Comparison of ENCODE assay signal across 15 cellular contexts in the genomic region with DNA sequence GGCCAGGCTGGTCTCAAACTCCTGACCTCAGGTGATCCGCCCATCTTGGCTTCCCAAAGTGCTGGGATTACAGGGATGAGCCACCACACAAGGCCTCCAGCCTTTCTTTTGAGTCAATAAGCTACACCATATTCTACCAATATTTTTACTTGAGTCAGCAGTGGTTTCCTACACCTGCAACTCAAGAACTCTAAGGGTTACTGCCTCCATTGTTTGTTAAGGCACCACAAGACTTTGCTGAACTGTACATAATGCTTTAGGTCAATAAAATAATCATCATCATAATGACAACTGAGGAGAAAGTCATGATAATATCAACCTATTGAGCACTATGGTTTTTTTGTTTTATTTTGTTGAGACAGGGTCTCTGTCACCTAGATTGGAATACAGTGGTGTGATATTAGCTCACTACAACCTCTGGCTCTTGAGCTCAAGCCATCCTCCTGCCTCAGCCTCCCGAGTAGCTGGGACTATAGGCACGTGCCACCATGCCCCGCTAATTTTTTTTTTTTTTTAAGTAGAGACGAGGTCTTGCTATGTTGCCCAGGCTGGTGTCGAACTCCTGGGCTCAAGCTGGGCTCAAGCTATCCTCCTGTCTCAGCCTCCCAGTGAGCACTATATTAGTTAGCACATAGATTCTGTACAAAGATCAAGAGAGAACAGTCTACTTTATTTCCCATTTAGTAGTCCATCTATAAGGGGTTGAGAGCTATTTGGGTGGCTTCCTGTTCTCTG. TPM values are rescaled to one million over a fixed set of nuclear protein-coding genes. Genes with fewer than 3 reads are reported as not detected.
DNase-seq lines count a peak whose midpoint lies in the region; ATAC-seq, FAIRE-seq and TF ChIP-seq lines count a peak whose summit lies in the region.
"Had no signal": no experiment of that assay in that cellular context is flagged by ENCODE, and none has a peak within 500 bp of the region (broad histone marks: within the 10 kb centered on the region; RNA-seq: fewer than 3 reads in every experiment).

No MANE protein-coding gene starts in this region.

- H3K4me1 ChIP-seq in Loucy (ENCODE audit: insufficient read depth, low read length, poor library complexity, severe bottlenecking) (no peaks in the 10 kb centered on the region), K562 (replicated peaks in 1 of 2; ENCODE audit: control insufficient read depth in 2 of 2, insufficient read depth in 2 of 2, low read length in 2 of 2) (peaks cover 4 to 19% of the 10 kb centered on the region in 2 experiments; a peak in 4 of 5 replicates), gastrocnemius medialis (peaks cover 0 to 3% of the 10 kb centered on the region in 2 donors)
- H3K4me1 ChIP-seq: gastroesophageal sphincter, sigmoid colon, thyroid gland had no signal

- H4K20me1 ChIP-seq in Loucy (ENCODE audit: insufficient read depth, low read length, poor library complexity, severe bottlenecking) (no peaks in the 10 kb centered on the region), K562 (replicated peaks; ENCODE audit: control insufficient read depth, insufficient read depth, low read length) (no peaks in the 10 kb centered on the region)

- no peaks in the 10 kb centered on the region for H3K27me3 Mint-ChIP-seq in T-helper 1 cell treated with Interleukin-12 subunit alpha and Interleukin-12 subunit beta and Interleukin-4 antibody, amounts not matched to agents 30 μg/mL and 1 μg/mL, for 36 hours (ENCODE audit: low read depth)
- H3K27me3 Mint-ChIP-seq: naive thymus-derived CD8-positive, alpha-beta T cell had no signal

- no peaks in the 10 kb centered on the region for H3K9me1 ChIP-seq in K562 (ENCODE audit: control insufficient read depth, insufficient read depth, low read length)

- no peak for TF ChIP-seq EP300 in K562 (IDR thresholded peaks at IDR 0.05; ENCODE audit: low read length)

- in situ Hi-C loops in K562 (cut with MboI), result loop anchor here (5.0 to 25.0 kb wide), 2 partner anchors 194 to 629 kb away; no protein-coding TSS in a partner anchor
- in situ Hi-C loops in gastrocnemius medialis (cut with MboI; ENCODE audit: low sequenced_read_pairs in 4 of 4), result loop anchor here in 2 of 4 donors (10.0 to 25.0 kb wide), 3 partner anchors 221 to 629 kb away; no protein-coding TSS in a partner anchor

- H3K27ac ChIP-seq in K562 (ENCODE audit: extremely low read depth, low read depth, low read length), result peak overlapping the region; percentile 95
- peak overlapping the region in 3 of 4 donors; percentile 37 to 77 (median 56) for H3K27ac ChIP-seq in gastrocnemius medialis
- H3K27ac ChIP-seq: gastroesophageal sphincter, sigmoid colon, thyroid gland had no signal

- POLR2A ChIA-PET in K562 (lab: Yijun Ruan, JAX), result interaction anchor here (0.7 to 2.0 kb wide), 7 partner anchors 7 to 186 kb away, joined by 3 to 10 read pairs (median 3); a partner anchor contains a TSS

- no peak for TF ChIP-seq RAD21 in K562 (CRISPR knock-in tag; conservative IDR thresholded peaks at IDR 0.05 in 1 of 2, IDR thresholded peaks at IDR 0.05 in 1 of 2)

- no peaks in the 10 kb centered on the region for H3F3A ChIP-seq in Loucy (ENCODE audit: low read depth)

- H3K79me2 ChIP-seq in Loucy (ENCODE audit: insufficient read depth, low read length) (no peaks in the 10 kb centered on the region), K562 (ENCODE audit: control insufficient read depth, insufficient read depth, low read length) (no peaks in the 10 kb centered on the region)

- H3K9me3 ChIP-seq in Loucy (ENCODE audit: insufficient read depth, low read depth, low read length) (no peaks in the 10 kb centered on the region), K562 (replicated peaks; ENCODE audit: control insufficient read depth, insufficient read depth, low read depth, low read length) (peaks cover 14% of the 10 kb centered on the region), gastrocnemius medialis (no peaks in the 10 kb centered on the region)
- H3K9me3 ChIP-seq: gastroesophageal sphincter, sigmoid colon, thyroid gland had no signal

- TSS peak; percentile 77 for BruUV-seq in K562 (replicated peaks; lab: Mats Ljungman, UMichigan)

- H3K36me3 Mint-ChIP-seq in T-helper 1 cell treated with Interleukin-12 subunit alpha and Interleukin-12 subunit beta and Interleukin-4 antibody, amounts not matched to agents 30 μg/mL and 1 μg/mL, for 36 hours (ENCODE audit: low read depth), result no peaks in the 10 kb centered on the region
- H3K36me3 Mint-ChIP-seq: naive thymus-derived CD8-positive, alpha-beta T cell had no signal

- no peak for TF ChIP-seq CTCF in Loucy (conservative IDR thresholded peaks at IDR 0.05; ENCODE audit: low read length)
- TF ChIP-seq CTCF in K562 (IDR thresholded peaks at IDR 0.05 in 2 of 3, conservative IDR thresholded peaks at IDR 0.05 in 1 of 3; ENCODE audit: insufficient read depth in 2 of 3, low read depth in 1 of 3, low read length in 3 of 3), result no peak
- no peak for TF ChIP-seq CTCF in gastrocnemius medialis (IDR thresholded peaks at IDR 0.05 in 4 of 5, conservative IDR thresholded peaks at IDR 0.05 in 1 of 5)

- H3K27ac Mint-ChIP-seq in T-helper 1 cell treated with Interleukin-12 subunit alpha and Interleukin-12 subunit beta and Interleukin-4 antibody, amounts not matched to agents 30 μg/mL and 1 μg/mL, for 36 hours, result peak overlapping the region; percentile 38

- FAIRE-seq in K562 (lab: Jason Lieb, UNC), result no peak
- FAIRE-seq: A204.1 had no signal

- H2AFZ ChIP-seq in Loucy (ENCODE audit: low read length) (peak overlapping the region; percentile 89), K562 (ENCODE audit: low read depth, low read length) (peak overlapping the region; percentile 92)

- peaks cover 13% of the 10 kb centered on the region for H3K4me1 Mint-ChIP-seq in T-helper 1 cell treated with Interleukin-12 subunit alpha and Interleukin-12 subunit beta and Interleukin-4 antibody, amounts not matched to agents 30 μg/mL and 1 μg/mL, for 36 hours (ENCODE audit: low read depth)

- H3K9me3 Mint-ChIP-seq in T-helper 1 cell treated with Interleukin-12 subunit alpha and Interleukin-12 subunit beta and Interleukin-4 antibody, amounts not matched to agents 30 μg/mL and 1 μg/mL, for 36 hours, result peaks cover 5% of the 10 kb centered on the region

- no peak overlapping the region for H3K4me3 Mint-ChIP-seq in T-helper 1 cell treated with Interleukin-12 subunit alpha and Interleukin-12 subunit beta and Interleukin-4 antibody, amounts not matched to agents 30 μg/mL and 1 μg/mL, for 36 hours
- H3K4me3 Mint-ChIP-seq: naive thymus-derived CD8-positive, alpha-beta T cell had no signal

- CTCF ChIA-PET in K562 (lab: Yijun Ruan, JAX; ENCODE audit: low intra/inter-chr PET ratio), result no interaction called here

- TF ChIP-seq POLR2A in K562 (conservative IDR thresholded peaks at IDR 0.05), result no peak
- no peak for TF ChIP-seq POLR2A in gastrocnemius medialis (IDR thresholded peaks at IDR 0.05)

- no peak for ATAC-seq in K562
- no peak for ATAC-seq in gastrocnemius medialis
- no peak for ATAC-seq in HG02678 (IDR thresholded peaks at IDR 0.05; ENCODE audit: unreplicated experiment)
- ATAC-seq: naive thymus-derived CD8-positive, alpha-beta T cell had no signal

- H3K36me3 ChIP-seq in Loucy (ENCODE audit: insufficient read depth, low read length) (no peaks in the 10 kb centered on the region), K562 (ENCODE audit: control insufficient read depth, insufficient read depth, low read length) (no peaks in the 10 kb centered on the region), gastrocnemius medialis (no peaks in the 10 kb centered on the region)
- H3K36me3 ChIP-seq: gastroesophageal sphincter, sigmoid colon, thyroid gland had no signal

- H3K4me2 ChIP-seq in Loucy (ENCODE audit: low read depth, low read length, poor library complexity, severe bottlenecking), result peak overlapping the region; percentile 21
- peak overlapping the region; percentile 67 for H3K4me2 ChIP-seq in K562 (ENCODE audit: insufficient read depth, low read length)

- H3K27me3 ChIP-seq in Loucy (ENCODE audit: insufficient read depth, low read length, poor library complexity, severe bottlenecking) (no peaks in the 10 kb centered on the region), K562 (ENCODE audit: control insufficient read depth in 2 of 2, insufficient read depth in 2 of 2, low read length in 2 of 2) (no peaks in the 10 kb centered on the region), gastrocnemius medialis (no peaks in the 10 kb centered on the region)
- H3K27me3 ChIP-seq: gastroesophageal sphincter, sigmoid colon, thyroid gland had no signal

- no peaks in the 10 kb centered on the region for H3K9me2 ChIP-seq in Loucy (replicated peaks; ENCODE audit: low read depth, low read length)

- intact Hi-C loops in K562 (cut with micrococcal nuclease), result no loop called here
- intact Hi-C loops in gastrocnemius medialis (cut with DNase I; ENCODE audit: low total_unique reads), result no loop called here

- 97% methylated on average over 4 of the region's 6 CpGs for WGBS in K562 (ENCODE audit: insufficient coverage, low coverage, missing lambda C conversion rate)

- no peak overlapping the region for H3K4me3 ChIP-seq in Loucy (ENCODE audit: low read length, poor library complexity, severe bottlenecking)
- H3K4me3 ChIP-seq in K562, result no peak overlapping the region
- H3K4me3 ChIP-seq in gastrocnemius medialis, result no peak overlapping the region
- H3K4me3 ChIP-seq: gastroesophageal sphincter, sigmoid colon, thyroid gland had no signal

- DNase-seq in T-helper 1 cell (no peak), K562 (ENCODE audit: extremely low read depth in 1 of 4, low spot score in 3 of 4) (no peak), gastrocnemius medialis (no peak), NCI-H2029 treated with DMSO at 0.1 percent for 48 hours (lab: John Stamatoyannopoulos, UW) (no peak), NCI-H2171 treated with DMSO at 0.1 percent for 48 hours (lab: John Stamatoyannopoulos, UW) (no peak)
- DNase-seq: naive thymus-derived CD8-positive, alpha-beta T cell; NCI-H2081 treated with DMSO at 0.1 percent for 48 hours; NK-92 treated with Interleukin-12 subunit alpha and Interleukin-12 subunit beta, amount 100 ng/mL, for 24 hours; sigmoid colon; thyroid gland had no signal

- no peak overlapping the region for H3K9ac ChIP-seq in Loucy (ENCODE audit: low read depth, low read length, poor library complexity, severe bottlenecking)
- peak overlapping the region in 1 of 2 experiments; percentile 28; a peak in 1 of 4 replicates for H3K9ac ChIP-seq in K562 (ENCODE audit: insufficient read depth in 1 of 2, low read depth in 2 of 2, low read length in 2 of 2)

RNA-seq across cellular contexts. Expression of a gene that starts 34.9 kb away (rescaled TPM):
- 399 and 515 TPM in 2 replicates for total RNA-seq in K562 (2011; cell fraction: chromatin; rRNA removed; ENCODE audit: low replicate concordance)
- total RNA-seq in K562 (2011; cell fraction: nucleolus; rRNA removed), result 184 and 194 TPM in 2 replicates
- total RNA-seq in K562 (2011; cell fraction: nucleoplasm; rRNA removed), result 232 and 241 TPM in 2 replicates
- total RNA-seq in K562 (2014; rRNA removed), result 51.8 and 62.6 TPM in 2 replicates
- total RNA-seq in K562 (2014; rRNA removed; fragmentation: Illumina TruSeq; extraction: Trizol), result 71.9 and 79.2 TPM in 2 replicates
- 65.3 and 67.3 TPM in 2 replicates for total RNA-seq in K562 (2015; rRNA removed; fragmentation: Illumina TruSeq; extraction: Trizol)
- total RNA-seq in K562 (2021), result 129 and 148 TPM in 2 replicates
- polyA plus RNA-seq in K562 (2011; rRNA removed), result 80.8 and 95.0 TPM in 2 replicates
- 42.9 and 46.7 TPM in 2 replicates for polyA plus RNA-seq in K562 (2011; cell fraction: cytosol; rRNA removed)
- 147 and 184 TPM in 2 replicates for polyA plus RNA-seq in K562 (2011; cell fraction: nucleus; rRNA removed)
- polyA plus RNA-seq in K562 (2012), result 48.4 and 62.9 TPM in 2 replicates
- polyA plus RNA-seq in K562 (2014; fragmentation: Illumina TruSeq; extraction: Trizol), result 97.2 and 121 TPM in 2 replicates
- 10 to 100 TPM; 31.8 to 58.0 TPM for polyA plus RNA-seq in K562 (2014; fragmentation: Nextera tagmentation; extraction: Ambion mirVana)
- polyA plus RNA-seq in K562 (2014; rRNA removed), result 63.9 and 79.5 TPM in 2 replicates
- 140 and 160 TPM in 2 replicates for polyA minus RNA-seq in K562 (2011; rRNA and poly(A)+ RNA removed)
- 71.6 and 73.2 TPM in 2 replicates for polyA minus RNA-seq in K562 (2011; cell fraction: cytosol; rRNA and poly(A)+ RNA removed)
- polyA minus RNA-seq in K562 (2011; cell fraction: nucleus; rRNA and poly(A)+ RNA removed), result 125 and 198 TPM in 2 replicates
- 10 to 100 TPM; 15.1 to 32.2 (median 19.7) TPM for total RNA-seq in gastrocnemius medialis
